ENCODE assay signal across 28 cellular contexts in genomic region chr12:4227046-4227445, GRCh38.
"Had no signal": no experiment of that assay in that cellular context is flagged by ENCODE, and none has a peak within 500 bp of the region (broad histone marks: within the 10 kb centered on the region; RNA-seq: fewer than 3 reads in every experiment).

No MANE protein-coding gene starts in this region.

- H3K27me3 ChIP-seq: neutrophil, ovary, sigmoid colon, thyroid gland had no signal

- H3K4me1 ChIP-seq: gastrocnemius medialis, prostate gland, sigmoid colon, stomach, thyroid gland, upper lobe of right lung had no signal

- ATAC-seq: activated CD4-positive, CD25-positive, alpha-beta regulatory T cell treated with anti-CD3 and anti-CD28 coated beads, Interleukin-2, amount 50 U/mL, for 24 hours; activated naive CD8-positive, alpha-beta T cell treated with anti-CD3 and anti-CD28 coated beads, Interleukin-2, amount 50 U/mL, for 24 hours; activated T-cell treated with anti-CD3 and anti-CD28 coated beads, Interleukin-2, amount 50 U/mL, for 4 hours; gastrocnemius medialis; left lung; lower lobe of right lung; natural killer cell; stimulated activated naive B cell treated with anti-CD40 and anti-IgM and Interleukin-4, amounts not matched to agents 10 μg/mL and 1 μg/mL and 100 μg/mL, for 72 hours; upper lobe of right lung had no signal

- H3K27ac ChIP-seq: gastrocnemius medialis, left lung, lower lobe of right lung, neutrophil, ovary, prostate gland, sigmoid colon, stomach, thyroid gland, upper lobe of right lung, VCaP had no signal

- H3K36me3 ChIP-seq: gastrocnemius medialis, left lung, lower lobe of right lung, neutrophil, ovary, prostate gland, sigmoid colon, stomach, thyroid gland, upper lobe of right lung had no signal

- H3K27ac Mint-ChIP-seq: activated CD4-positive, alpha-beta memory T cell treated with anti-CD3 and anti-CD28 coated beads for 36 hours; activated CD4-positive, alpha-beta T cell treated with anti-CD3 and anti-CD28 coated beads, Interleukin-2, amount 10 ng/mL, durations not matched to agents 24 days and 14 days; activated naive CD4-positive, alpha-beta T cell treated with anti-CD3 and anti-CD28 coated beads, Interleukin-2, amount 50 U/mL, for 24 hours; activated naive CD8-positive, alpha-beta T cell treated with anti-CD3 and anti-CD28 coated beads, Interleukin-2, amount 50 U/mL, for 24 hours; activated T-helper 2 cell treated with anti-CD3 and anti-CD28 coated beads, Interferon-gamma antibody, Interleukin-2, Interleukin-4, amounts not matched to agents 10 μg/mL and 5 μg/mL and 100 μg/mL, durations not matched to agents 14 hours and 24 hours and 36 hours; natural killer cell; stimulated activated naive B cell treated with anti-CD40 and anti-IgM and Interleukin-4, amounts not matched to agents 10 μg/mL and 1 μg/mL and 100 μg/mL, for 72 hours had no signal

- H3K9me3 Mint-ChIP-seq: activated CD4-positive, alpha-beta memory T cell treated with anti-CD3 and anti-CD28 coated beads for 36 hours; activated CD4-positive, alpha-beta T cell treated with anti-CD3 and anti-CD28 coated beads, Interleukin-2, amount 10 ng/mL, durations not matched to agents 24 days and 14 days; activated naive CD4-positive, alpha-beta T cell treated with anti-CD3 and anti-CD28 coated beads, Interleukin-2, amount 50 U/mL, for 24 hours; activated naive CD8-positive, alpha-beta T cell treated with anti-CD3 and anti-CD28 coated beads, Interleukin-2, amount 50 U/mL, for 24 hours; activated T-cell treated with anti-CD3 and anti-CD28 coated beads, Interleukin-2, amount 50 U/mL, for 4 hours; activated T-helper 2 cell treated with anti-CD3 and anti-CD28 coated beads, Interferon-gamma antibody, Interleukin-2, Interleukin-4, amounts not matched to agents 10 μg/mL and 5 μg/mL and 100 μg/mL, durations not matched to agents 14 hours and 24 hours and 36 hours; central memory CD8-positive, alpha-beta T cell; natural killer cell; stimulated activated naive B cell treated with anti-CD40 and anti-IgM and Interleukin-4, amounts not matched to agents 10 μg/mL and 1 μg/mL and 100 μg/mL, for 72 hours had no signal

- H3K36me3 Mint-ChIP-seq: activated CD4-positive, alpha-beta memory T cell treated with anti-CD3 and anti-CD28 coated beads for 36 hours; activated naive CD4-positive, alpha-beta T cell treated with anti-CD3 and anti-CD28 coated beads, Interleukin-2, amount 50 U/mL, for 24 hours; natural killer cell; stimulated activated naive B cell treated with anti-CD40 and anti-IgM and Interleukin-4, amounts not matched to agents 10 μg/mL and 1 μg/mL and 100 μg/mL, for 72 hours had no signal

- DNase-seq: activated CD4-positive, alpha-beta memory T cell treated with anti-CD3 and anti-CD28 coated beads for 36 hours; activated CD4-positive, alpha-beta T cell treated with anti-CD3 and anti-CD28 coated beads, Interleukin-2, amount 10 ng/mL, durations not matched to agents 24 days and 14 days; activated naive CD8-positive, alpha-beta T cell treated with anti-CD3 and anti-CD28 coated beads, Interleukin-2, amount 50 U/mL, for 24 hours; activated T-cell treated with anti-CD3 and anti-CD28 coated beads, Interleukin-2, amount 50 U/mL, for 4 hours; amygdala; effector CD8-positive, alpha-beta T cell; gastrocnemius medialis; left lung; lower lobe of right lung; mesendoderm; natural killer cell; ovary; retina; sigmoid colon; small intestine; stimulated activated CD4-positive, alpha-beta T cell treated with anti-CD3 and anti-CD28 coated beads, Interleukin-4, amount 100 ng/mL, for 24 hours; stimulated activated naive B cell treated with anti-CD40 and anti-IgM and Interleukin-4, amounts not matched to agents 10 μg/mL and 1 μg/mL and 100 μg/mL, for 72 hours; stomach; T-helper 1 cell; thyroid gland; upper lobe of right lung had no signal

- H3K4me1 Mint-ChIP-seq: activated naive CD4-positive, alpha-beta T cell treated with anti-CD3 and anti-CD28 coated beads, Interleukin-2, amount 50 U/mL, for 24 hours; central memory CD8-positive, alpha-beta T cell had no signal

- H3K4me3 Mint-ChIP-seq: activated CD4-positive, alpha-beta memory T cell treated with anti-CD3 and anti-CD28 coated beads for 36 hours; activated CD4-positive, alpha-beta T cell treated with anti-CD3 and anti-CD28 coated beads, Interleukin-2, amount 10 ng/mL, durations not matched to agents 24 days and 14 days; activated naive CD4-positive, alpha-beta T cell treated with anti-CD3 and anti-CD28 coated beads, Interleukin-2, amount 50 U/mL, for 24 hours; activated naive CD8-positive, alpha-beta T cell treated with anti-CD3 and anti-CD28 coated beads, Interleukin-2, amount 50 U/mL, for 24 hours; activated T-cell treated with anti-CD3 and anti-CD28 coated beads, Interleukin-2, amount 50 U/mL, for 4 hours; central memory CD8-positive, alpha-beta T cell; natural killer cell; stimulated activated naive B cell treated with anti-CD40 and anti-IgM and Interleukin-4, amounts not matched to agents 10 μg/mL and 1 μg/mL and 100 μg/mL, for 72 hours had no signal

- H3K27me3 Mint-ChIP-seq: activated CD4-positive, alpha-beta T cell treated with anti-CD3 and anti-CD28 coated beads, Interleukin-2, amount 10 ng/mL, durations not matched to agents 24 days and 14 days; activated naive CD4-positive, alpha-beta T cell treated with anti-CD3 and anti-CD28 coated beads, Interleukin-2, amount 50 U/mL, for 24 hours; activated naive CD8-positive, alpha-beta T cell treated with anti-CD3 and anti-CD28 coated beads, Interleukin-2, amount 50 U/mL, for 24 hours; central memory CD8-positive, alpha-beta T cell had no signal

- H3K4me3 ChIP-seq: gastrocnemius medialis, left lung, lower lobe of right lung, ovary, prostate gland, sigmoid colon, stomach, thyroid gland, upper lobe of right lung had no signal

- H3K9me3 ChIP-seq: gastrocnemius medialis, lower lobe of right lung, neutrophil, ovary, prostate gland, sigmoid colon, thyroid gland, upper lobe of right lung had no signal
